10 cellular contexts compared by ENCODE assay signal in the genomic region with DNA sequence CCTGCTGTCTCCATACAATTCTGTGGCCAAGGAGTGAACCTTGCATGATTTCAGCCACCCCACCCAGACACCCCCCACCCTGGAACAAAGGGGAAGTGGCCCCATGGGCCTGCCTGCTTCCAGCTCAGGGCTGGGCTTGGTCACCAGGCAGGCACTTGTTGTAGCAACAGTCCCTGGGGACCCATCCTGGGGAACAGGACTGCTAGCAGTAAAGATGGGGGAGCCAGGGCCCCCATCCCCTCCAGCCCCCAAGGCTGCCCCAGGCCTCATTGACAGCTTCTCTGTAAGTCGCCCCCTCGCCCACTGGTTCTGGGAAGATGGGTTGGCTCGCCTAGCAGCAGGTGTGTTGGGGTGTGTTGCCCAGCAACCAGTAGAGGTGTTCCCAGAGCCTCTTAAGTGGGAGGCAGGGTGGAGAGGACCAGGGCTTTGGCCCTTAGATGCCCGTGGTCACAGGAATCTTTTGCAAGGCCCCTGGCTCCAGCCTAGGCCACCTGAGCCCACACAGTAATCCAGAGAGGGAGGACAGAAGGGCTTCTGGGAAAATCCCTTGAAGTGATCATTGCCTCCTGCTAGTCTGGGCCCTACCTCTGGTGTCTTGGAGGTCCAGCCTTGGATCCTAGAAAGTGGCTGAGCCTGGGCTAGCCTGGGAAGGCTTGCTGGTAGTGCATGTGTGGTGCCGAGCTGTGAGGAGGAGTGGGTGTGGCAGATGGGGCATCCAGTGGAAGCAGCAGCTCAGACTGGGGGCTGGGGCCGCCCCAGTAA. TPM values are rescaled to one million over a fixed set of nuclear protein-coding genes. Genes with fewer than 3 reads are reported as not detected.
DNase-seq lines count a peak whose midpoint lies in the region; ATAC-seq and TF ChIP-seq lines count a peak whose summit lies in the region.
"Had no signal": no experiment of that assay in that cellular context is flagged by ENCODE, and none has a peak within 500 bp of the region (broad histone marks: within the 10 kb centered on the region; RNA-seq: fewer than 3 reads in every experiment).

No MANE protein-coding gene starts in this region.

- no peaks in the 10 kb centered on the region for H3K27me3 ChIP-seq in osteoblast (ENCODE audit: insufficient read depth, low read length)

- peak overlapping the region; percentile 69 for H3K4me2 ChIP-seq in osteoblast (ENCODE audit: insufficient read depth, low read length)

- H3K9me3 ChIP-seq in osteoblast (ENCODE audit: low read depth, low read length) = no peaks in the 10 kb centered on the region

- no peaks in the 10 kb centered on the region for H4K20me1 ChIP-seq in osteoblast (ENCODE audit: insufficient read depth, low read length)

- DNase-seq in DMS79 (lab: John Stamatoyannopoulos, UW) = peak; percentile 42
- peak; percentile 92 for DNase-seq in NCI-H1436 (lab: John Stamatoyannopoulos, UW)
- peak; percentile 55 for DNase-seq in astrocyte of the hippocampus (ENCODE audit: low read depth, low spot score)
- DNase-seq in osteoblast (ENCODE audit: insufficient read length, low spot score, missing footprints) = peak; percentile 72
- no peak for DNase-seq in T-helper 2 cell treated with Interferon-gamma antibody and Interleukin-4, amounts not matched to agents 5 μg/mL and 100 μg/mL, for 36 hours (ENCODE audit: low spot score)
- DNase-seq in amniotic stem cell (lab: John Stamatoyannopoulos, UW) = no peak
- DNase-seq: activated CD4-positive, alpha-beta T cell treated with anti-CD3 and anti-CD28 coated beads, Interleukin-2, amount 50 U/mL, for 4 hours; cerebellar nuclear complex had no signal

- no peaks in the 10 kb centered on the region for H3K79me2 ChIP-seq in osteoblast (ENCODE audit: insufficient read depth, low read length)

- H3K27ac ChIP-seq in osteoblast (ENCODE audit: low read depth, low read length) = peak overlapping the region; percentile 98

- no peak overlapping the region for H3K27ac Mint-ChIP-seq in T-helper 2 cell treated with Interferon-gamma antibody and Interleukin-4, amounts not matched to agents 5 μg/mL and 100 μg/mL, for 36 hours

- no peak overlapping the region for H2AFZ ChIP-seq in osteoblast (ENCODE audit: low read length)

- H3K9me3 Mint-ChIP-seq in T-helper 2 cell treated with Interferon-gamma antibody and Interleukin-4, amounts not matched to agents 5 μg/mL and 100 μg/mL, for 36 hours = no peaks in the 10 kb centered on the region

- no peak for ATAC-seq in HG03159 (IDR thresholded peaks at IDR 0.05; ENCODE audit: unreplicated experiment)
- no peak for ATAC-seq in GM19035 (IDR thresholded peaks at IDR 0.05; ENCODE audit: unreplicated experiment)

- peaks cover 4% of the 10 kb centered on the region for H3K4me1 Mint-ChIP-seq in T-helper 2 cell treated with Interferon-gamma antibody and Interleukin-4, amounts not matched to agents 5 μg/mL and 100 μg/mL, for 36 hours (ENCODE audit: low read depth)

- H3K36me3 Mint-ChIP-seq in T-helper 2 cell treated with Interferon-gamma antibody and Interleukin-4, amounts not matched to agents 5 μg/mL and 100 μg/mL, for 36 hours (ENCODE audit: low read depth) = no peaks in the 10 kb centered on the region

- H3K36me3 ChIP-seq in osteoblast (ENCODE audit: insufficient read depth, low read length) = no peaks in the 10 kb centered on the region

- no peaks in the 10 kb centered on the region for H3K27me3 Mint-ChIP-seq in T-helper 2 cell treated with Interferon-gamma antibody and Interleukin-4, amounts not matched to agents 5 μg/mL and 100 μg/mL, for 36 hours (ENCODE audit: low read depth)

- H3K4me3 ChIP-seq in osteoblast (ENCODE audit: insufficient read depth, low read length) = no peak overlapping the region

- H3K4me1 ChIP-seq in osteoblast (ENCODE audit: insufficient read depth, low read length) = peaks cover 28% of the 10 kb centered on the region

- H3K4me3 Mint-ChIP-seq in T-helper 2 cell treated with Interferon-gamma antibody and Interleukin-4, amounts not matched to agents 5 μg/mL and 100 μg/mL, for 36 hours = no peak overlapping the region

- TF ChIP-seq CTCF in osteoblast (IDR thresholded peaks at IDR 0.05; ENCODE audit: extremely low read depth, low read depth, low read length) = no peak

RNA-seq across cellular contexts. Expression of a gene that starts 48.9 kb away (rescaled TPM):
- 1.4 and 2.1 TPM in 2 replicates for total RNA-seq in osteoblast

Comparison
In these comparisons a context has a peak if more than half of its experiments do, and no peak if none do; other contexts are left out.
1. DNase-seq: peak in DMS79 (single experiment), NCI-H1436 (single experiment), astrocyte of the hippocampus (single experiment) and osteoblast (single experiment); none in T-helper 2 cell treated with Interferon-gamma antibody and Interleukin-4, amounts not matched to agents 5 μg/mL and 100 μg/mL, for 36 hours (single experiment) and amniotic stem cell (single experiment).